Comparison of ENCODE assay signal across 1 cellular context in genomic region chr1:225942574-225942973, GRCh38.
TF ChIP-seq lines count a peak whose summit lies in the region.

No MANE protein-coding gene starts in this region.

TF ChIP-seq in GM12878, 131 proteins besides CTCF, POLR2A, EP300 and RAD21:
- TF ChIP-seq TCF3 (IDR thresholded peaks at IDR 0.05; ENCODE audit: borderline replicate concordance, insufficient read depth, low read depth, low read length) (peak; percentile 74; the same call in 1 of the 2 replicates), BHLHE40 (IDR thresholded peaks at IDR 0.05; ENCODE audit: borderline replicate concordance in 1 of 2, low read depth in 2 of 2, low read length in 1 of 2) (peak; percentile 59 to 77; a peak in 3 of 4 replicates), WRNIP1 (IDR thresholded peaks at IDR 0.05; ENCODE audit: borderline replicate concordance, low read depth, low read length) (no peak), PKNOX1 (IDR thresholded peaks at IDR 0.05) (peak; percentile 75), SPI1 (IDR thresholded peaks at IDR 0.05; ENCODE audit: borderline replicate concordance, insufficient read depth, low read depth, low read length) (peak; percentile 37; the same call in 1 of the 2 replicates), SMAD5 (IDR thresholded peaks at IDR 0.05; ENCODE audit: low read depth) (no peak), NFIC (IDR thresholded peaks at IDR 0.05; ENCODE audit: low read depth, low read length) (no peak), EED (IDR thresholded peaks at IDR 0.05; ENCODE audit: low read depth) (0 out of 2 replicates have a peak, but pooled peaks have one; percentile 21), IKZF2 (IDR thresholded peaks at IDR 0.05) (peak; percentile 28 to 39; a peak in 1 of 4 replicates), RUNX3 (IDR thresholded peaks at IDR 0.05; ENCODE audit: low read length) (peak; percentile 25; the same call in 1 of the 2 replicates), NR2F1 (conservative IDR thresholded peaks at IDR 0.05) (peak; percentile 73), ZNF207 (IDR thresholded peaks at IDR 0.05; ENCODE audit: borderline replicate concordance) (no peak), TCF12 (IDR thresholded peaks at IDR 0.05; ENCODE audit: low read depth, low read length) (0 out of 2 replicates have a peak, but pooled peaks have one; percentile 26)
TF ChIP-seq in GM12878: peak in this region for 9.
